In the genomic region with DNA sequence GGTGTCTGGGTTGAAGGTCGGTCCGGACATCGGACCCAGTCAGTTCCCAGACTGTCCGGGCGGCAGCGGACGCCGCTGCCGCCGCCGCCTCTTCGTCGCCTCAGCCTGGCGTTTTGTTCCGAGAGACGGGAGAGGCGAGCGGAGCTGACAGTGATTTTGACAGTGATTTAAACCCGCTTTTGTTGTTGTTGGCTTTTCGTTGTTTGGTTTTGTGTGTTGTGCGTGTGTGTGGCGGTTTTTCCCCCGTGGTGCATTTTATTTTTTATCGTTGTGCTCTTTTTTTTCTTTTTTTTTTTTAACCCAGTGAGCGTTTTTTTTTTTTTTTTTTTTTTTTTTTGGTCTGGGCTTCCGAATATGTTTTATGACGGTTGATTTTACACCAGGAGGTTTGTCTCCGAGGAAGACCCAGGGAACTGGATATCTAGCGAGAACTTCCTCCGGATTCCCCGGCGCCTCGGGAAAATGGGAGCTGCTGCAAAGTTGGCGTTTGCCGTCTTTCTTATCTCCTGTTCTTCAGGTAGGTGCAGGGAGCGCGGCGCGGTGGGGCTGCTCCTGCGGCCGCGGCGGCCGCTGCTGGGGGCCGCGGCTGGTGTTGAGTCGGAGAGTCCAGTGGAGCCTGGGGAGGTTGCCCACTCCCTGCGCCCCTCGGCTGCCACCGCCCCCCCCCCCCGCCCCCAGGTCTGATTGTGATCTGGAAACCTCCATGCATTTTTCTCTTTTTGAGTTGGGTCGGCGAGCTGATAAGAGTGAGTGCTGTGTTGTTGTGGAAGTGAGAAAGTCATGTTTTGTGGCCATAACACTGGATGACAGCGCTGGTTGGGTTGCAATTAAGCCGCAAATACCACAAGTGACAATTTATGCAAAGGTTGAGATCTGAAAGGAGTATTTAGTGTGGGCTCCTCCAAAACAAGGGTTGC, we compare ENCODE assay signal across 8 cellular contexts. TPM values are rescaled to one million over a fixed set of nuclear protein-coding genes. Genes with fewer than 3 reads are reported as not detected.
DNase-seq lines count a peak whose midpoint lies in the region; ATAC-seq and TF ChIP-seq lines count a peak whose summit lies in the region.

Gene ACVR2A, plus strand, starts transcription at position 339 of the 917 bp plus-strand sequence. Its CDS starts 124 bp downstream, at position 463.

- H3K27ac ChIP-seq in esophagus squamous epithelium, result peak within 1 kb of the TSS; percentile 96 to 98 (median 98)

- no peaks in the 10 kb centered on the region for H3K27me3 ChIP-seq in esophagus squamous epithelium

- H3K9me3 ChIP-seq in esophagus squamous epithelium, result no peaks in the 10 kb centered on the region

- DNase-seq in AG09309 (ENCODE audit: low read depth) (no peak), NCI-H526 treated with DMSO at 0.1 percent for 48 hours (lab: John Stamatoyannopoulos, UW) (peak; percentile 58), activated T-cell treated with anti-CD3 and anti-CD28 coated beads for 48 hours (ENCODE audit: low read depth) (peak; percentile 27), esophagus squamous epithelium (lab: John Stamatoyannopoulos, UW) (no peak), myocyte (ENCODE audit: low read depth) (peak; percentile 73)
- DNase-seq in stimulated activated naive CD8-positive, alpha-beta T cell treated with anti-CD3 and anti-CD28 coated beads, Interleukin-15, amount 100 ng/mL, for 72 hours, result peak; percentile 50 to 67

- H3K4me3 Mint-ChIP-seq in stimulated activated naive CD8-positive, alpha-beta T cell treated with anti-CD3 and anti-CD28 coated beads, Interleukin-15, amount 100 ng/mL, for 72 hours, result peak within 1 kb of the TSS; percentile 99

- no peak for TF ChIP-seq POLR2A in esophagus squamous epithelium (IDR thresholded peaks at IDR 0.05)

- ATAC-seq in GM18870 (IDR thresholded peaks at IDR 0.05; ENCODE audit: unreplicated experiment) (peak; percentile 72), HG03097 (IDR thresholded peaks at IDR 0.05; ENCODE audit: low FRiP score, unreplicated experiment) (peak; percentile 54)
- ATAC-seq in stimulated activated naive CD8-positive, alpha-beta T cell treated with anti-CD3 and anti-CD28 coated beads, Interleukin-15, amount 100 ng/mL, for 72 hours, result peak; percentile 70

- peaks cover 38% of the 10 kb centered on the region for H3K4me1 Mint-ChIP-seq in stimulated activated naive CD8-positive, alpha-beta T cell treated with anti-CD3 and anti-CD28 coated beads, Interleukin-15, amount 100 ng/mL, for 72 hours

- intact Hi-C loops in esophagus squamous epithelium (cut with DNase I), result no loop called here

- TF ChIP-seq CTCF in AG09309 (IDR thresholded peaks at IDR 0.05; ENCODE audit: control insufficient read depth, insufficient read depth, low read depth, low read length, missing control alignments) (no peak), esophagus squamous epithelium (IDR thresholded peaks at IDR 0.05) (no peak)

- H3K27ac Mint-ChIP-seq in stimulated activated naive CD8-positive, alpha-beta T cell treated with anti-CD3 and anti-CD28 coated beads, Interleukin-15, amount 100 ng/mL, for 72 hours, result peak within 1 kb of the TSS; percentile 95 to 99

- WGBS in esophagus squamous epithelium, 2 donors, result 0 to 1% methylated on average over 8 to 23 of the region's 55 CpGs

- peaks cover 6 to 52% (median 10%) of the 10 kb centered on the region in 3 donors for H3K4me1 ChIP-seq in esophagus squamous epithelium

- H3K36me3 ChIP-seq in esophagus squamous epithelium, result no peaks in the 10 kb centered on the region

- no peaks in the 10 kb centered on the region for H3K9me3 Mint-ChIP-seq in stimulated activated naive CD8-positive, alpha-beta T cell treated with anti-CD3 and anti-CD28 coated beads, Interleukin-15, amount 100 ng/mL, for 72 hours

- H3K27me3 Mint-ChIP-seq in stimulated activated naive CD8-positive, alpha-beta T cell treated with anti-CD3 and anti-CD28 coated beads, Interleukin-15, amount 100 ng/mL, for 72 hours, result peaks cover 17% of the 10 kb centered on the region

- H3K4me3 ChIP-seq in AG09309 (ENCODE audit: control insufficient read depth, low read depth, low read length), result peak within 1 kb of the TSS; percentile 92
- peak within 1 kb of the TSS; percentile 73 to 92 (median 81) for H3K4me3 ChIP-seq in esophagus squamous epithelium

RNA-seq across cellular contexts. Expression of gene ACVR2A, which starts in this region (rescaled TPM):
- total RNA-seq in esophagus squamous epithelium (10 to 100 TPM; 10.1 to 27.5 (median 15.1) TPM), myocyte (13.3 and 13.4 TPM in 2 replicates)
- 51.3 TPM for polyA plus RNA-seq in myocyte (2012)

Comparison
In these comparisons a context has a peak if more than half of its experiments do, and no peak if none do; other contexts are left out.
1. DNase-seq: peak in NCI-H526 treated with DMSO at 0.1 percent for 48 hours (single experiment), activated T-cell treated with anti-CD3 and anti-CD28 coated beads for 48 hours (single experiment), myocyte (single experiment) and stimulated activated naive CD8-positive, alpha-beta T cell treated with anti-CD3 and anti-CD28 coated beads, Interleukin-15, amount 100 ng/mL, for 72 hours (2 of 2); none in AG09309 (single experiment) and esophagus squamous epithelium (single experiment).
2. Peak in every context shown above with its lines, with median percentiles within 50 percentile points of each other: ATAC-seq.